In genomic region chr19:52464798-52465470, GRCh38 we compare ENCODE assay signal across 14 cellular contexts. TPM values are rescaled to one million over a fixed set of nuclear protein-coding genes. Genes with fewer than 3 reads are reported as not detected.
DNase-seq lines count a peak whose midpoint lies in the region; ATAC-seq, FAIRE-seq and TF ChIP-seq lines count a peak whose summit lies in the region.
"Had no signal": no experiment of that assay in that cellular context is flagged by ENCODE, and none has a peak within 500 bp of the region (broad histone marks: within the 10 kb centered on the region; RNA-seq: fewer than 3 reads in every experiment).

No MANE protein-coding gene starts in this region.

- TF ChIP-seq POLR2A in HepG2 (IDR thresholded peaks at IDR 0.05; ENCODE audit: insufficient read depth in 1 of 2, low read depth in 2 of 2, low read length in 2 of 2) (no peak), right lobe of liver (IDR thresholded peaks at IDR 0.05) (no peak), H54 (IDR thresholded peaks at IDR 0.05; ENCODE audit: low read depth, low read length) (no peak)

- DNase-seq in HepG2 (ENCODE audit: low spot score) (peak; percentile 24), right lobe of liver (no peak), NCI-H748 (lab: John Stamatoyannopoulos, UW; ENCODE audit: unreplicated experiment) (peak; percentile 73), ecto neural progenitor cell (ENCODE audit: low spot score) (peak; percentile 47), mucosa of gallbladder (ENCODE audit: low spot score) (no peak), H54 (ENCODE audit: insufficient read length, low spot score) (no peak)
- DNase-seq: activated CD4-positive, alpha-beta T cell treated with anti-CD3 and anti-CD28 coated beads for 1 hour; esophagus squamous epithelium; SIG-M5; stimulated activated CD4-positive, alpha-beta T cell treated with anti-CD3 and anti-CD28 coated beads, Interleukin-12 subunit alpha, Interleukin-12 subunit beta, amount 100 ng/mL, for 4 hours had no signal

- CTCF ChIA-PET in HepG2 (lab: Yijun Ruan, JAX; ENCODE audit: low intra/inter-chr PET ratio, low total read pairs): interaction anchor here (1.3 kb wide), 1 partner anchor 217 kb away, joined by 9 read pairs; no protein-coding TSS in a partner anchor

- H3K4me1 ChIP-seq in HepG2 (ENCODE audit: insufficient read depth, low read length) (no peaks in the 10 kb centered on the region), right lobe of liver (no peaks in the 10 kb centered on the region)
- H3K4me1 ChIP-seq: breast epithelium, esophagus squamous epithelium had no signal

- no peaks in the 10 kb centered on the region for H3K79me2 ChIP-seq in HepG2 (ENCODE audit: insufficient read depth, low read length)

- no peak for TF ChIP-seq RAD21 in HepG2 (CRISPR knock-in tag; IDR thresholded peaks at IDR 0.05)

- no peak for FAIRE-seq in HepG2 (lab: Jason Lieb, UNC)
- FAIRE-seq in H54 (lab: Jason Lieb, UNC): no peak
- FAIRE-seq: keratinocyte had no signal

- TF ChIP-seq EP300 in HepG2 (IDR thresholded peaks at IDR 0.05; ENCODE audit: low read depth in 2 of 2, low read length in 2 of 2) (no peak), HepG2 (CRISPR knock-in tag; IDR thresholded peaks at IDR 0.05; ENCODE audit: borderline replicate concordance) (no peak)

- H3K27ac ChIP-seq in HepG2 (ENCODE audit: extremely low read length, insufficient read depth, low read length): no peak overlapping the region
- no peak overlapping the region for H3K27ac ChIP-seq in right lobe of liver
- H3K27ac ChIP-seq: breast epithelium, esophagus squamous epithelium had no signal

- in situ Hi-C loops in HepG2 (cut with HindIII; ENCODE audit: extremely low pct_ligation_motif_present, low pct_unique_long_range_greater_than_20kb): no loop called here

- intact Hi-C loops in HepG2 (cut with micrococcal nuclease; ENCODE audit: unreplicated experiment) (no loop called here), right lobe of liver (cut with DNase I) (no loop called here)

- TF ChIP-seq CTCF in HepG2 (CRISPR knock-in tag; IDR thresholded peaks at IDR 0.05) (peak; percentile 49), right lobe of liver (IDR thresholded peaks at IDR 0.05) (no peak)

- POLR2A ChIA-PET in HepG2 (lab: Yijun Ruan, JAX): no interaction called here

- no peak overlapping the region for H2AFZ ChIP-seq in HepG2 (ENCODE audit: low read length)

- H3K36me3 ChIP-seq in HepG2 (replicated peaks in 1 of 2; ENCODE audit: control insufficient read depth in 1 of 2, insufficient read depth in 2 of 2, low read length in 2 of 2) (no peaks in the 10 kb centered on the region), right lobe of liver (no peaks in the 10 kb centered on the region)
- H3K36me3 ChIP-seq: breast epithelium had no signal

- no peaks in the 10 kb centered on the region for H4K20me1 ChIP-seq in HepG2 (ENCODE audit: insufficient read depth, low read length)

- H3K4me2 ChIP-seq in HepG2 (ENCODE audit: low read depth, low read length): no peak overlapping the region

- H3K9ac ChIP-seq in HepG2 (ENCODE audit: insufficient read depth, low read depth, low read length): no peak overlapping the region

- no TSS peak for BruUV-seq in HepG2 (replicated peaks; lab: Mats Ljungman, UMichigan)

- WGBS in HepG2 (ENCODE audit: low lambda C conversion rate): 55% methylated on average over 13 of the region's 14 CpGs
- WGBS in right lobe of liver (ENCODE audit: insufficient coverage, low coverage, low lambda C conversion rate, missing lambda C conversion rate): 72% methylated on average over 12 of the region's 14 CpGs

- H3K4me3 ChIP-seq in HepG2 (replicated peaks in 1 of 3; ENCODE audit: insufficient read depth in 1 of 3, low read depth in 2 of 3, low read length in 3 of 3) (no peak overlapping the region), right lobe of liver (no peak overlapping the region)
- H3K4me3 ChIP-seq: breast epithelium, esophagus squamous epithelium had no signal

- H3K9me3 ChIP-seq in HepG2 (ENCODE audit: low read length): peaks cover 96% of the 10 kb centered on the region
- H3K9me3 ChIP-seq in right lobe of liver: peaks cover 0 to 23% (median 3%) of the 10 kb centered on the region in 4 donors

- ATAC-seq in HepG2 (no peak), right lobe of liver (no peak), HG03280 (IDR thresholded peaks at IDR 0.05; ENCODE audit: unreplicated experiment) (no peak), GM18907 (IDR thresholded peaks at IDR 0.05; ENCODE audit: unreplicated experiment) (no peak)

- H3K27me3 ChIP-seq in HepG2 (ENCODE audit: control insufficient read depth in 1 of 2, insufficient read depth in 2 of 2, low read length in 2 of 2) (no peaks in the 10 kb centered on the region), right lobe of liver (no peaks in the 10 kb centered on the region)
- H3K27me3 ChIP-seq: breast epithelium, esophagus squamous epithelium had no signal

TF ChIP-seq in HepG2, 621 proteins besides CTCF, POLR2A, EP300 and RAD21 (continues in another document):
- TF ChIP-seq GATAD1 (CRISPR knock-in tag; IDR thresholded peaks at IDR 0.05) (no peak), RFX3 (CRISPR knock-in tag; IDR thresholded peaks at IDR 0.05) (no peak), ZNF792 (CRISPR knock-in tag; IDR thresholded peaks at IDR 0.05) (no peak), FUBP1 (CRISPR knock-in tag; IDR thresholded peaks at IDR 0.05; ENCODE audit: borderline replicate concordance) (no peak), STAG1 (CRISPR knock-in tag; IDR thresholded peaks at IDR 0.05) (peak; percentile 54)

RNA-seq across cellular contexts. Expression of gene ZNF578, which starts 11.6 kb away (rescaled TPM):
- total RNA-seq in HepG2 (2016; rRNA removed; fragmentation: Illumina TruSeq; extraction: Trizol): not detected in 2 replicates
- total RNA-seq in HepG2 (2016; cell fraction: cytosol; rRNA removed; fragmentation: Illumina TruSeq; extraction: Trizol; ENCODE audit: low read depth): not detected in 2 replicates
- not detected in 2 replicates for total RNA-seq in HepG2 (2016; cell fraction: insoluble cytoplasmic fraction; rRNA removed; fragmentation: Illumina TruSeq; extraction: Trizol)
- total RNA-seq in HepG2 (2016; cell fraction: membrane; rRNA removed; fragmentation: Illumina TruSeq; extraction: Trizol): not detected in 2 replicates
- not detected in 2 replicates for total RNA-seq in HepG2 (2016; cell fraction: nucleus; rRNA removed; fragmentation: Illumina TruSeq; extraction: Trizol)
- not detected in 2 replicates for polyA plus RNA-seq in HepG2 (2011; rRNA removed)
- polyA plus RNA-seq in HepG2 (2011; cell fraction: cytosol; rRNA removed): not detected in 2 replicates
- polyA plus RNA-seq in HepG2 (2011; cell fraction: nucleus; rRNA removed): not detected in 2 replicates
- polyA plus RNA-seq in HepG2 (2012): not detected in 2 replicates
- polyA plus RNA-seq in HepG2 (2016; cell fraction: cytosol; fragmentation: Illumina TruSeq; extraction: Trizol; ENCODE audit: low read depth): not detected in 2 replicates
- polyA plus RNA-seq in HepG2 (2016; cell fraction: insoluble cytoplasmic fraction; fragmentation: Illumina TruSeq; extraction: Trizol; ENCODE audit: low read depth): not detected in 2 replicates
- polyA plus RNA-seq in HepG2 (2016; cell fraction: membrane; fragmentation: Illumina TruSeq; extraction: Trizol; ENCODE audit: low read depth): not detected in 2 replicates
- polyA plus RNA-seq in HepG2 (2016; cell fraction: nucleus; fragmentation: Illumina TruSeq; extraction: Trizol; ENCODE audit: insufficient read depth, low read depth): not detected in 2 replicates
- not detected in 2 replicates for polyA minus RNA-seq in HepG2 (2011; rRNA and poly(A)+ RNA removed; ENCODE audit: low replicate concordance)
- not detected in 2 replicates for polyA minus RNA-seq in HepG2 (2011; cell fraction: cytosol; rRNA and poly(A)+ RNA removed)
- not detected in 2 replicates for polyA minus RNA-seq in HepG2 (2011; cell fraction: nucleus; rRNA and poly(A)+ RNA removed)
- under 1 TPM in 3 of 6 experiments, not detected in 3; 0.17 to 0.51 (median 0.29) TPM for total RNA-seq in right lobe of liver
- total RNA-seq in mucosa of gallbladder: 3.4 TPM

RNA-seq across cellular contexts. Expression of gene ZNF534, which starts 36.0 kb away (rescaled TPM):
- total RNA-seq in HepG2 (2016; rRNA removed; fragmentation: Illumina TruSeq; extraction: Trizol): 0.04 TPM in 1 of 2 replicates, not detected in the other
- not detected in 2 replicates for total RNA-seq in HepG2 (2016; cell fraction: cytosol; rRNA removed; fragmentation: Illumina TruSeq; extraction: Trizol; ENCODE audit: low read depth)
- 0.04 TPM in 1 of 2 replicates, not detected in the other for total RNA-seq in HepG2 (2016; cell fraction: insoluble cytoplasmic fraction; rRNA removed; fragmentation: Illumina TruSeq; extraction: Trizol)
- total RNA-seq in HepG2 (2016; cell fraction: membrane; rRNA removed; fragmentation: Illumina TruSeq; extraction: Trizol): 0.09 TPM in 1 of 2 replicates, not detected in the other
- not detected in 2 replicates for total RNA-seq in HepG2 (2016; cell fraction: nucleus; rRNA removed; fragmentation: Illumina TruSeq; extraction: Trizol)
- polyA plus RNA-seq in HepG2 (2011; rRNA removed): 0.08 TPM in 1 of 2 replicates, not detected in the other
- polyA plus RNA-seq in HepG2 (2011; cell fraction: cytosol; rRNA removed): not detected in 2 replicates
- not detected in 2 replicates for polyA plus RNA-seq in HepG2 (2011; cell fraction: nucleus; rRNA removed)
- not detected in 2 replicates for polyA plus RNA-seq in HepG2 (2012)
- polyA plus RNA-seq in HepG2 (2016; cell fraction: cytosol; fragmentation: Illumina TruSeq; extraction: Trizol; ENCODE audit: low read depth): not detected in 2 replicates
- polyA plus RNA-seq in HepG2 (2016; cell fraction: insoluble cytoplasmic fraction; fragmentation: Illumina TruSeq; extraction: Trizol; ENCODE audit: low read depth): not detected in 2 replicates
- not detected in 2 replicates for polyA plus RNA-seq in HepG2 (2016; cell fraction: membrane; fragmentation: Illumina TruSeq; extraction: Trizol; ENCODE audit: low read depth)
- not detected in 2 replicates for polyA plus RNA-seq in HepG2 (2016; cell fraction: nucleus; fragmentation: Illumina TruSeq; extraction: Trizol; ENCODE audit: insufficient read depth, low read depth)
- not detected in 2 replicates for polyA minus RNA-seq in HepG2 (2011; rRNA and poly(A)+ RNA removed; ENCODE audit: low replicate concordance)
- polyA minus RNA-seq in HepG2 (2011; cell fraction: cytosol; rRNA and poly(A)+ RNA removed): not detected in 2 replicates
- polyA minus RNA-seq in HepG2 (2011; cell fraction: nucleus; rRNA and poly(A)+ RNA removed): not detected in 2 replicates
- under 1 TPM in 1 of 6 experiments, not detected in 5; 0.13 TPM for total RNA-seq in right lobe of liver
- not detected for total RNA-seq in mucosa of gallbladder
- polyA plus RNA-seq: keratinocyte had no signal

Comparison
In these comparisons a context has a peak if more than half of its experiments do, and no peak if none do; other contexts are left out.
1. DNase-seq: peak in HepG2 (single experiment), NCI-H748 (single experiment) and ecto neural progenitor cell (single experiment); none in right lobe of liver (0 of 3), mucosa of gallbladder (single experiment) and H54 (single experiment).